1 cellular context compared by ENCODE assay signal in genomic region chr1:207826557-207827487, GRCh38.
TF ChIP-seq lines count a peak whose summit lies in the region.

No MANE protein-coding gene starts in this region.

TF ChIP-seq in GM23338, 12 proteins besides CTCF, POLR2A, EP300 and RAD21 (continued from another document):
- TF ChIP-seq REST (IDR thresholded peaks at IDR 0.05; ENCODE audit: unreplicated experiment) (no peak), ZNF331 (CRISPR knock-in tag; IDR thresholded peaks at IDR 0.05; ENCODE audit: low read depth) (no peak), POLR2AphosphoS5 (IDR thresholded peaks at IDR 0.05; ENCODE audit: low read depth) (no peak), ETS1 (IDR thresholded peaks at IDR 0.05) (no peak), EZH2 (IDR thresholded peaks at IDR 0.05; ENCODE audit: low read depth, unreplicated experiment) (no peak), EZH2phosphoT487 (IDR thresholded peaks at IDR 0.05; ENCODE audit: unreplicated experiment) (no peak), CREB1 (CRISPR knock-in tag; IDR thresholded peaks at IDR 0.05; ENCODE audit: low read depth) (no peak), STAT1 (IDR thresholded peaks at IDR 0.05; ENCODE audit: unreplicated experiment) (no peak), ZNF114 (CRISPR knock-in tag; IDR thresholded peaks at IDR 0.05) (no peak), JUNB (IDR thresholded peaks at IDR 0.05; ENCODE audit: unreplicated experiment) (no peak)
TF ChIP-seq in GM23338: peak in this region for 0.
